Comparison of ENCODE assay signal across 26 cellular contexts in genomic region chr12:116941188-116941587, GRCh38. TPM values are rescaled to one million over a fixed set of nuclear protein-coding genes. Genes with fewer than 3 reads are reported as not detected.
"Had no signal": no experiment of that assay in that cellular context is flagged by ENCODE, and none has a peak within 500 bp of the region (broad histone marks: within the 10 kb centered on the region; RNA-seq: fewer than 3 reads in every experiment).

No MANE protein-coding gene starts in this region.

- H3K27me3 ChIP-seq: stomach, suprapubic skin, testis, thyroid gland, tibial artery, tibial nerve, transverse colon, upper lobe of left lung, upper lobe of right lung, uterus, vagina had no signal

- H3K27ac ChIP-seq: stomach, suprapubic skin, testis, thoracic aorta, thyroid gland, tibial artery, tibial nerve, transverse colon, upper lobe of left lung, upper lobe of right lung, uterus, vagina had no signal

- H3K4me3 ChIP-seq: stomach, suprapubic skin, testis, thoracic aorta, thyroid gland, tibial artery, tibial nerve, transverse colon, upper lobe of left lung, upper lobe of right lung, uterus, vagina had no signal

- FAIRE-seq: urothelium cell line had no signal

- H3K36me3 ChIP-seq: thoracic aorta, transverse colon, uterus had no signal

- DNase-seq: stimulated activated CD4-positive, alpha-beta T cell treated with anti-CD3 and anti-CD28 coated beads, Interleukin-2, amount 100 ng/mL, for 48 hours; stimulated activated CD4-positive, alpha-beta T cell treated with anti-CD3 and anti-CD28 coated beads, Interleukin-4, amount 100 ng/mL, for 1 hour; stimulated activated CD4-positive, alpha-beta T cell treated with anti-CD3 and anti-CD28 coated beads, Interleukin-4, amount 100 ng/mL, for 24 hours; stimulated activated CD4-positive, alpha-beta T cell treated with anti-CD3 and anti-CD28 coated beads, Interleukin-4, amount 100 ng/mL, for 4 hours; stimulated activated CD8-positive, alpha-beta memory T cell treated with anti-CD3 and anti-CD28 coated beads, Interleukin-4, amount 100 ng/mL, for 48 hours; stimulated activated naive B cell treated with anti-CD40 and anti-IgM and Interleukin-4, amounts not matched to agents 10 μg/mL and 1 μg/mL and 100 μg/mL, for 72 hours; stimulated activated naive CD4-positive, alpha-beta T cell; stimulated activated naive CD4-positive, alpha-beta T cell treated with Interleukin-2 at 50 U/mL for 16 hours; stimulated activated naive CD8-positive, alpha-beta T cell treated with anti-CD3 and anti-CD28 coated beads, Interleukin-15, amount 100 ng/mL, for 72 hours; stimulated activated naive CD8-positive, alpha-beta T cell treated with anti-CD3 and anti-CD28 coated beads, Interleukin-15, Interleukin-2, amounts not matched to agents 100 U/mL and 50 U/mL, for 24 hours; stomach; substantia nigra; testis; thyroid gland; tibial artery; transverse colon; upper lobe of left lung; upper lobe of right lung; uterus had no signal

- H3K4me1 ChIP-seq: suprapubic skin, testis, tibial artery, tibial nerve, uterus had no signal

- ATAC-seq: stimulated activated effector memory CD8-positive, alpha-beta T cell treated with anti-CD3 and anti-CD28 coated beads, Interleukin-12 subunit alpha, Interleukin-12 subunit beta, amount 100 ng/mL, for 72 hours; stimulated activated memory B cell treated with anti-CD40 and anti-IgM and Interleukin-4, amounts not matched to agents 10 μg/mL and 1 μg/mL and 100 μg/mL, for 72 hours; stimulated activated naive B cell treated with anti-CD40 and anti-IgM and Interleukin-4, amounts not matched to agents 10 μg/mL and 1 μg/mL and 100 μg/mL, for 72 hours; stimulated activated naive CD8-positive, alpha-beta T cell treated with anti-CD3 and anti-CD28 coated beads, Interleukin-15, amount 100 ng/mL, for 72 hours; stimulated activated naive CD8-positive, alpha-beta T cell treated with anti-CD3 and anti-CD28 coated beads, Interleukin-15, Interleukin-2, amounts not matched to agents 100 U/mL and 50 U/mL, for 24 hours; upper lobe of right lung had no signal

- H3K9me3 ChIP-seq: suprapubic skin, testis, thoracic aorta, thyroid gland, upper lobe of right lung, uterus, vagina had no signal

RNA-seq across cellular contexts. Expression of gene HRK, which starts 59.9 kb away (rescaled TPM):
- total RNA-seq: suprapubic skin, upper lobe of right lung, vagina had no signal
